11 cellular contexts compared by ENCODE assay signal in the genomic region with DNA sequence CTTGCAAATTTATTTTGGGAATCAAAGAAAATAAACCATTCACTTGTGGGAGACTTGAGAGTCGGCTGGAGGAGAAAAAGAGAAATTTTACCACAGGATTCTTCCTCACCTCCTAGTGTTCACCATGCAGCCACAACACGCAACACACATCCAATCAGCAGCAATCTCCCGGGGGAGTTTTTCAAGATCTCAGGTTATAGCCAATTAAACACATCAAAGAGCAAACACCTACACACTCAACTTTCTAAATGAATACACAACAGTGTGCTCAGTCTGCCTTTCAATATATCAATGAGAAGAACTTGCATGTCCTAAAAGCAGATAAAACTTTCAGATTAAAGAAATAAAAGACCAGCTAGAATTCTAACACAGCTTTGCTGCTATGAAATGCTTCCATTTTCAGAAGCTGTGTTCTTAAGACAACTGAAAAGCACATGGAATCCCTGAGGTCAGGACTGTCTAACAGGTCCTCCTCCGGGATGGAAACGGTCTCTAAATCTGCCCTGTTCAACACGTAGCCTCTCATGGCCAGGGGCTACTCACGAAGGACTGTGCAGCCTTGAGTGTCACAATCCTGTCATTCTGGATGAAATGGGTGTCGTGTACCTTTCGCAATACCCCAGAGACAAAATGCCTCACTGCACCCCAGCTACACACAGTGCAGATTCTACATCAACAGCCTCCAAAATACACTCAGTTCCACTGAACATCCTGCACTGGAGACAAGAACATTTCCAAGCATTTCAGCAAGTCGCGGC.
A peak's percentile ranks its signal among the peaks of the same experiment; 100 is the strongest.
DNase-seq lines count a peak whose midpoint lies in the region; ATAC-seq, FAIRE-seq and TF ChIP-seq lines count a peak whose summit lies in the region.
"Had no signal": no experiment of that assay in that cellular context is flagged by ENCODE, and none has a peak within 500 bp of the region (broad histone marks: within the 10 kb centered on the region; RNA-seq: fewer than 3 reads in every experiment).

No MANE protein-coding gene starts in this region.

- TF ChIP-seq EP300 in H1 (IDR thresholded peaks at IDR 0.05; ENCODE audit: borderline replicate concordance in 1 of 2, low read depth in 2 of 2, low read length in 2 of 2) = no peak

- POLR2A ChIA-PET in H1 (lab: Charles Lee; ENCODE audit: partially characterized antibody) = no interaction called here

- H2BK5ac ChIP-seq in H1 (ENCODE audit: low read depth, low read length) (no peak overlapping the region), neuronal stem cell (ENCODE audit: low read length) (no peak overlapping the region)

- CTCF ChIA-PET in H1 (lab: Charles Lee; ENCODE audit: partially characterized antibody) = interaction anchor here (0.7 to 4.7 kb wide), 3 partner anchors 10 to 15 kb away, joined by 3 to 33 read pairs (median 27); no protein-coding TSS in a partner anchor

- H3K79me1 ChIP-seq in H1 (ENCODE audit: low read depth, low read length) (peaks cover 7% of the 10 kb centered on the region; the same call in 1 of the 2 replicates), neuronal stem cell (ENCODE audit: low read depth, low read length) (peaks cover 10% of the 10 kb centered on the region)

- ATAC-seq in GM19351 (IDR thresholded peaks at IDR 0.05; ENCODE audit: unreplicated experiment) (peak; percentile 90), HG03378 (IDR thresholded peaks at IDR 0.05; ENCODE audit: unreplicated experiment) (peak; percentile 86)

- H2AK5ac ChIP-seq in H1 (ENCODE audit: low read depth, low read length) (0 out of 2 replicates have a peak overlapping the region, but pooled peaks have one; percentile 29), neuronal stem cell (ENCODE audit: low read depth, low read length) (no peak overlapping the region)

- WGBS in H1 (ENCODE audit: extremely low coverage in 1 of 2, insufficient coverage in 1 of 2, insufficient read length in 1 of 2, insufficient replicate concordance in 2 of 2, low coverage in 1 of 2, low lambda C conversion rate in 2 of 2, missing lambda C conversion rate in 1 of 2), 2 experiments = 88% methylated on average over 11 of the region's 11 CpGs; no CpG with 5 or more reads in 1 of the 2 experiments
- no CpG with 5 or more reads among the region's 11 CpGs for WGBS in neuronal stem cell (ENCODE audit: extremely low coverage in 2 of 2, insufficient read length in 2 of 2, insufficient replicate concordance in 1 of 2), 2 donors

- no peak overlapping the region for H3K56ac ChIP-seq in H1 (replicated peaks; ENCODE audit: insufficient read length, low read depth, low read length)

- H2AFZ ChIP-seq in H1 (ENCODE audit: low read length) (no peak overlapping the region), neuronal stem cell (ENCODE audit: low read length) (no peak overlapping the region)

- DNase-seq in GM13977 (ENCODE audit: low spot score) = peak; percentile 65
- no peak for DNase-seq in H1 (ENCODE audit: low read depth in 1 of 2, low spot score in 2 of 2)
- no peak for DNase-seq in neuronal stem cell (ENCODE audit: low spot score)
- no peak for DNase-seq in OCI-M1 (lab: John Stamatoyannopoulos, UW)
- DNase-seq in NCI-H2227 (lab: John Stamatoyannopoulos, UW; ENCODE audit: unreplicated experiment) = no peak
- no peak for DNase-seq in ecto neural progenitor cell (ENCODE audit: low spot score)
- DNase-seq: esophagus squamous epithelium, NCI-H1930 had no signal

- H3K4me1 ChIP-seq in H1 (replicated peaks in 1 of 4; ENCODE audit: control insufficient read depth in 3 of 4, insufficient read depth in 4 of 4, low read length in 3 of 4) (peaks cover 0 to 6% (median 1%) of the 10 kb centered on the region in 4 experiments; a peak in 2 of 7 replicates), neuronal stem cell (ENCODE audit: control insufficient read depth in 2 of 2, insufficient read depth in 1 of 2, low read depth in 1 of 2, low read length in 2 of 2) (peaks cover 0 to 5% of the 10 kb centered on the region in 2 donors)

- no peak overlapping the region for H3K4ac ChIP-seq in H1 (replicated peaks; ENCODE audit: insufficient read length, low read depth, low read length)
- no peak overlapping the region for H3K4ac ChIP-seq in neuronal stem cell (ENCODE audit: low read length)

- TF ChIP-seq RAD21 in H1 (IDR thresholded peaks at IDR 0.05 in 1 of 2, conservative IDR thresholded peaks at IDR 0.05 in 1 of 2; ENCODE audit: low read depth in 2 of 2, low read length in 2 of 2) = no peak

- H3K18ac ChIP-seq in H1 (ENCODE audit: extremely low read depth, low read length) = no peak overlapping the region
- no peak overlapping the region for H3K18ac ChIP-seq in neuronal stem cell (ENCODE audit: low read length)

- no peak overlapping the region for H2BK20ac ChIP-seq in H1 (ENCODE audit: low read length)

- H2BK120ac ChIP-seq in H1 (replicated peaks; ENCODE audit: low read depth, low read length) (no peak overlapping the region), neuronal stem cell (ENCODE audit: low read depth, low read length) (no peak overlapping the region)

- no peak overlapping the region for H3K14ac ChIP-seq in H1 (ENCODE audit: insufficient read length)
- H3K14ac ChIP-seq in neuronal stem cell (ENCODE audit: low read length) = no peak overlapping the region

- TF ChIP-seq CTCF in GM13977 (IDR thresholded peaks at IDR 0.05; ENCODE audit: extremely low read depth, insufficient read depth, missing control alignments) (no peak), H1 (IDR thresholded peaks at IDR 0.05; ENCODE audit: control extremely low read depth in 1 of 3, insufficient read depth in 1 of 3, low read depth in 1 of 3, low read length in 3 of 3) (no peak)

- H3K27ac ChIP-seq in H1 (ENCODE audit: low read depth, low read length) (no peak overlapping the region), neuronal stem cell (replicated peaks; ENCODE audit: low read length) (no peak overlapping the region)
- H3K27ac ChIP-seq: esophagus squamous epithelium had no signal

- no peak overlapping the region for H4K5ac ChIP-seq in H1 (ENCODE audit: insufficient read length, low read depth, low read length)

- no peaks in the 10 kb centered on the region for H3K23me2 ChIP-seq in H1 (ENCODE audit: low read depth, low read length)

- H2BK12ac ChIP-seq in H1 (ENCODE audit: low read depth, low read length) (no peak overlapping the region), neuronal stem cell (ENCODE audit: low read length) (no peak overlapping the region)

- no peak for FAIRE-seq in H1 (lab: Jason Lieb, UNC)
- FAIRE-seq: astrocyte had no signal

- H3K36me3 ChIP-seq in H1 (ENCODE audit: control insufficient read depth in 2 of 4, insufficient read depth in 4 of 4, low read length in 3 of 4) (no peaks in the 10 kb centered on the region), neuronal stem cell (replicated peaks in 1 of 2; ENCODE audit: control insufficient read depth in 2 of 2, insufficient read depth in 2 of 2, low read length in 2 of 2) (peaks cover 8 to 42% of the 10 kb centered on the region in 2 donors)

- in situ Hi-C loops in GM13977 (cut with MboI; ENCODE audit: low pct_unique_long_range_greater_than_20kb, low sequenced_read_pairs, unreplicated experiment) = no loop called here

- H3K23ac ChIP-seq in H1 (ENCODE audit: insufficient read length) (no peak overlapping the region), neuronal stem cell (ENCODE audit: low read depth, low read length, poor library complexity) (no peak overlapping the region)

- H3K4me2 ChIP-seq in H1 (ENCODE audit: insufficient read depth in 1 of 2, low read depth in 2 of 2, low read length in 2 of 2) (no peak overlapping the region), neuronal stem cell (ENCODE audit: insufficient read depth, low read length, poor library complexity, severe bottlenecking) (no peak overlapping the region)

- H3K9me3 ChIP-seq in H1 (ENCODE audit: insufficient read depth in 2 of 2, low read depth in 1 of 2, low read length in 1 of 2) (no peaks in the 10 kb centered on the region), neuronal stem cell (replicated peaks in 1 of 2; ENCODE audit: control insufficient read depth in 2 of 2, insufficient read depth in 1 of 2, low read depth in 1 of 2, low read length in 2 of 2) (peaks cover 7 to 11% of the 10 kb centered on the region in 2 donors)
- H3K9me3 ChIP-seq: esophagus squamous epithelium had no signal

- TF ChIP-seq POLR2A in H1 (IDR thresholded peaks at IDR 0.05; ENCODE audit: control extremely low read depth in 1 of 2, low read depth in 2 of 2, low read length in 2 of 2) = no peak

- H3K4me3 ChIP-seq in H1 (ENCODE audit: extremely low read depth in 1 of 4, insufficient read depth in 2 of 4, low read depth in 3 of 4, low read length in 4 of 4) = no peak overlapping the region
- H3K4me3 ChIP-seq in neuronal stem cell (ENCODE audit: low read length in 2 of 2) = no peak overlapping the region
- H3K4me3 ChIP-seq: esophagus squamous epithelium had no signal

- no peaks in the 10 kb centered on the region for H3K27me3 ChIP-seq in H1 (replicated peaks in 1 of 4; ENCODE audit: control insufficient read depth in 3 of 4, extremely low read depth in 1 of 4, insufficient read depth in 3 of 4, low read length in 3 of 4)
- no peaks in the 10 kb centered on the region for H3K27me3 ChIP-seq in neuronal stem cell (ENCODE audit: control insufficient read depth in 3 of 3, insufficient read depth in 3 of 3, low read depth in 1 of 3, low read length in 3 of 3)
- H3K27me3 ChIP-seq: esophagus squamous epithelium had no signal

- no peak overlapping the region for H4K91ac ChIP-seq in H1 (replicated peaks; ENCODE audit: insufficient read length, low read length)
- no peak overlapping the region for H4K91ac ChIP-seq in neuronal stem cell (ENCODE audit: low read depth, low read length, poor library complexity)

- no peak overlapping the region for H4K8ac ChIP-seq in H1 (ENCODE audit: extremely low read depth, insufficient read depth, low read length)
- H4K8ac ChIP-seq in neuronal stem cell (ENCODE audit: low read depth, low read length) = no peak overlapping the region

- H3K9ac ChIP-seq in H1 (replicated peaks in 1 of 4; ENCODE audit: extremely low read depth in 1 of 4, low read depth in 3 of 4, low read length in 3 of 4) = no peak overlapping the region
- no peak overlapping the region for H3K9ac ChIP-seq in neuronal stem cell (ENCODE audit: low read depth, low read length, poor library complexity)

- H3K79me2 ChIP-seq in H1 (ENCODE audit: control insufficient read depth in 1 of 2, insufficient read depth in 2 of 2, low read length in 2 of 2) = peaks cover 0 to 2% of the 10 kb centered on the region in 2 experiments; a peak in 1 of 4 replicates

- no peak overlapping the region for H2BK15ac ChIP-seq in H1 (ENCODE audit: low read length)
- no peak overlapping the region for H2BK15ac ChIP-seq in neuronal stem cell (ENCODE audit: low read length)

- peaks cover 0 to under 1% of the 10 kb centered on the region in 2 experiments for H4K20me1 ChIP-seq in H1 (replicated peaks in 1 of 2; ENCODE audit: control insufficient read depth in 1 of 2, insufficient read depth in 2 of 2, low read length in 2 of 2)

TF ChIP-seq in H1, 55 proteins besides CTCF, POLR2A, EP300 and RAD21 (continues in another document):
- TF ChIP-seq TEAD4 (IDR thresholded peaks at IDR 0.05; ENCODE audit: low read depth, low read length) = no peak
- TF ChIP-seq JUN (IDR thresholded peaks at IDR 0.05; ENCODE audit: low read depth, low read length) = no peak
